ENCODE assay signal across 1 cellular context in the genomic region with DNA sequence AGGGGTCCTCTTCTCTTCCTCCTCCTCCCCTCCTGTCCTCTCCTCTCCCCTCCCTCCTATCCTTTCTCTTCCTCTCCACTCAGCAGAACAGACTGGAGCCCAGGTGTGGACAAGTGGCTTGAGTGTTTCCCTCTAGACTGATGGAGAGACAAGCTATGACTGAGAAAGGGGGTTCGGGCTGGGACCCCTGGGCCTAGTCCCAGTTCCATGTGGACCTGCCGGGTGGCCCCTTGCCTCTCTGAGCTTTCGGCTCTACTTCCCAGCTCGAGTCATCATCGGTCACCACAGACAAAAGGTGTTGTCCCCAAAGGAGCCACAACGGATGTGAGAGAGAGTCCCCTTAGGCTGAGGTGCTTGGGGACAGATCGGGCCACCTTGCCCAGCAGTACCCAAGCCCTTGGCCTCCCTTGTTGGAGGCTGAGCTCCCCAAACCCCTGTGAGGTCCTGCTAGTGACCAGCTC.
TF ChIP-seq lines count a peak whose summit lies in the region.

No MANE protein-coding gene starts in this region.

TF ChIP-seq in HCT116, 20 proteins besides CTCF, POLR2A, EP300 and RAD21 (continued from another document):
- TF ChIP-seq REST (IDR thresholded peaks at IDR 0.05; ENCODE audit: low read depth) = no peak
